12 cellular contexts compared by ENCODE assay signal in the genomic region with DNA sequence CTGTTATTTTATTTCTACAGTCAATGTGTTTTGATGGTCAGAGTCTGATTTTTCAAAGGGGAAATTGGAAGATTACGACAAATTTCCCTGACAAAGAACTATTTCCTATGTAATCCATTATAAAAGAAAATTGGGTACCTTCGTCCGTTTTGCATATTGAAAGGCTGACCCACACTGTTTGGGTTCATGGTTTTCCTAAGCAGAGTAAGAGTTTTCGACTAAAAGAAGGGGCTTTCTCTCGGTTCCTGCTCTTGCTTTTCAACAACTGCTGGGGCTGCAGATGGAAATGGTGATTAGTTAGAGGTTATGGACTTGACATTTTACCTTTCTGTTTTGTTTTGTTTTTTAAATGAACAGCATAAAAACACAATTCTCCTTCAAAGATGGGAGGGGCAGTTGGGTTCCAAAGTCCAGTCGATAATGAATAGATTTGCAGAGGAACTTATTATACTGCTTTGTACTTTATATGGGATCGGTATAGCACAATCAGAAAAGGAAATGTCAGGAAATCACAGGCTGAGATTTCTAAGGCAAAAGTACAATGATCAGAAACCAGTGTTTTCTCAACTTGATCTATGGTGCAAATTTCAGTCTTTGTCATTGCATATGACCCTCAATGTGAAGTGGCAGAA. TPM values are rescaled to one million over a fixed set of nuclear protein-coding genes. Genes with fewer than 3 reads are reported as not detected.
DNase-seq lines count a peak whose midpoint lies in the region; ATAC-seq and TF ChIP-seq lines count a peak whose summit lies in the region.
"Had no signal": no experiment of that assay in that cellular context is flagged by ENCODE, and none has a peak within 500 bp of the region (broad histone marks: within the 10 kb centered on the region; RNA-seq: fewer than 3 reads in every experiment).

No MANE protein-coding gene starts in this region.

- POLR2A ChIA-PET in PC-3 (lab: Charles Lee; ENCODE audit: unreplicated experiment), result no interaction called here

- no peaks in the 10 kb centered on the region for H3K79me2 ChIP-seq in PC-3 (ENCODE audit: low read length)

- no peak overlapping the region for H3K27ac ChIP-seq in gastrocnemius medialis
- H3K27ac ChIP-seq in PC-3 (ENCODE audit: low read length), result no peak overlapping the region
- H3K27ac ChIP-seq: right lobe of liver had no signal

- peak; percentile 58 for DNase-seq in NCI-H748 (lab: John Stamatoyannopoulos, UW; ENCODE audit: unreplicated experiment)
- DNase-seq in gastrocnemius medialis, result no peak
- DNase-seq in NOMO-1 treated with DMSO at 0.1 percent for 48 hours (lab: John Stamatoyannopoulos, UW; ENCODE audit: unreplicated experiment), result no peak
- DNase-seq in PC-3, result no peak
- DNase-seq in activated T-cell treated with anti-CD3 and anti-CD28 coated beads, Interleukin-2, amount 50 U/mL, for 48 hours, result no peak
- DNase-seq in activated CD8-positive, alpha-beta memory T cell treated with anti-CD3 and anti-CD28 coated beads, Interleukin-2, amount 50 U/mL, for 4 hours, result no peak
- DNase-seq: H7, NCI-H226, right lobe of liver, T-helper 1 cell had no signal

- H3K27me3 ChIP-seq in gastrocnemius medialis (peaks cover 10 to 24% (median 23%) of the 10 kb centered on the region in 3 donors), PC-3 (ENCODE audit: low read length) (peaks cover 89% of the 10 kb centered on the region)
- H3K27me3 ChIP-seq: right lobe of liver had no signal

- H3K9ac ChIP-seq in PC-3 (ENCODE audit: low read length), result no peak overlapping the region

- TF ChIP-seq CTCF in gastrocnemius medialis (IDR thresholded peaks at IDR 0.05 in 4 of 5, conservative IDR thresholded peaks at IDR 0.05 in 1 of 5) (no peak), PC-3 (conservative IDR thresholded peaks at IDR 0.05; ENCODE audit: low read depth, low read length) (no peak)

- H3K4me3 ChIP-seq in iPS-11a (ENCODE audit: low read depth, low read length) (peak overlapping the region; percentile 31), gastrocnemius medialis (peak overlapping the region; percentile 4 to 36 (median 30)), PC-3 (ENCODE audit: low read length) (no peak overlapping the region)

- BruUV-seq in PC-3 (replicated peaks; lab: Mats Ljungman, UMichigan), result no TSS peak

- H3K9me2 ChIP-seq in PC-3 (replicated peaks; ENCODE audit: low read length), result no peaks in the 10 kb centered on the region

- peak; percentile 29 for ATAC-seq in GM18868 (IDR thresholded peaks at IDR 0.05; ENCODE audit: unreplicated experiment)
- ATAC-seq in gastrocnemius medialis, result no peak
- no peak for ATAC-seq in PC-3

- no peaks in the 10 kb centered on the region for H3K36me3 ChIP-seq in gastrocnemius medialis
- no peaks in the 10 kb centered on the region for H3K36me3 ChIP-seq in PC-3 (ENCODE audit: low read depth, low read length)
- H3K36me3 ChIP-seq: right lobe of liver had no signal

- TF ChIP-seq POLR2A in gastrocnemius medialis (IDR thresholded peaks at IDR 0.05), result no peak

- H3K4me1 ChIP-seq in gastrocnemius medialis (peaks cover 0 to 10% of the 10 kb centered on the region in 2 donors), PC-3 (ENCODE audit: insufficient read depth, low read length) (no peaks in the 10 kb centered on the region)
- H3K4me1 ChIP-seq: right lobe of liver had no signal

- in situ Hi-C loops in gastrocnemius medialis (cut with MboI; ENCODE audit: low sequenced_read_pairs in 4 of 4), result no loop called here

- H3K9me3 ChIP-seq in gastrocnemius medialis (no peaks in the 10 kb centered on the region), PC-3 (ENCODE audit: low read length) (no peaks in the 10 kb centered on the region)
- H3K9me3 ChIP-seq: right lobe of liver had no signal

- no peak overlapping the region for H2AFZ ChIP-seq in PC-3 (ENCODE audit: low read length)

- H3K4me2 ChIP-seq in PC-3 (ENCODE audit: low read length), result no peak overlapping the region

- no peaks in the 10 kb centered on the region for H4K20me1 ChIP-seq in PC-3 (ENCODE audit: low read length)

- H3F3A ChIP-seq in PC-3 (ENCODE audit: low read length, unreplicated experiment), result no peaks in the 10 kb centered on the region

- CTCF ChIA-PET in PC-3 (lab: Charles Lee), result no interaction called here

- intact Hi-C loops in gastrocnemius medialis (cut with DNase I; ENCODE audit: low total_unique reads), result no loop called here
- intact Hi-C loops in PC-3 (cut with micrococcal nuclease), result loop anchor here (10.0 kb wide), 1 partner anchor 428 kb away; no protein-coding TSS in a partner anchor

RNA-seq across cellular contexts. Expression of gene KCNMB2, which starts 1.0 kb away (rescaled TPM):
- total RNA-seq in gastrocnemius medialis, result not detected
- not detected in 2 replicates for total RNA-seq in PC-3 (2014; rRNA removed)
- total RNA-seq: H7, right lobe of liver had no signal
